In genomic region chr5:127030259-127031146, GRCh38 we compare ENCODE assay signal across 8 cellular contexts. TPM values are rescaled to one million over a fixed set of nuclear protein-coding genes. Genes with fewer than 3 reads are reported as not detected.
A peak's percentile ranks its signal among the peaks of the same experiment; 100 is the strongest.
DNase-seq lines count a peak whose midpoint lies in the region; ATAC-seq and TF ChIP-seq lines count a peak whose summit lies in the region.

A gene with protein sequence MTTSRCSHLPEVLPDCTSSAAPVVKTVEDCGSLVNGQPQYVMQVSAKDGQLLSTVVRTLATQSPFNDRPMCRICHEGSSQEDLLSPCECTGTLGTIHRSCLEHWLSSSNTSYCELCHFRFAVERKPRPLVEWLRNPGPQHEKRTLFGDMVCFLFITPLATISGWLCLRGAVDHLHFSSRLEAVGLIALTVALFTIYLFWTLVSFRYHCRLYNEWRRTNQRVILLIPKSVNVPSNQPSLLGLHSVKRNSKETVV (minus strand): TSS chr5:127030558. CDS start chr5:126918171, 112,387 bp downstream.

- no peaks in the 10 kb centered on the region for H3K9me3 ChIP-seq in colonic mucosa

- intact Hi-C loops in colonic mucosa (cut with DNase I), result no loop called here

- CTCF ChIA-PET in BJ (lab: Yijun Ruan, JAX), result interaction anchor here (0.6 to 1.4 kb wide), 6 partner anchors 10 to 295 kb away, joined by 3 to 4 read pairs (median 3); no protein-coding TSS in a partner anchor

- H3K27me3 ChIP-seq in BJ (ENCODE audit: control insufficient read depth, insufficient read depth, low read length) (no peaks in the 10 kb centered on the region), colonic mucosa (no peaks in the 10 kb centered on the region), layer of hippocampus (ENCODE audit: control insufficient read depth, insufficient read depth, low read length) (no peaks in the 10 kb centered on the region)

- POLR2A ChIA-PET in BJ (lab: Charles Lee), result no interaction called here

- H3K4me3 ChIP-seq in BJ (ENCODE audit: low read depth, low read length), result peak within 1 kb of the TSS; percentile 91
- peak within 1 kb of the TSS; percentile 84 for H3K4me3 ChIP-seq in colonic mucosa

- peak; percentile 72 for DNase-seq in BJ (ENCODE audit: low read depth)
- peak; percentile 84 for DNase-seq in GM19238 (ENCODE audit: insufficient read length, low spot score)
- DNase-seq in NCI-H524 (lab: John Stamatoyannopoulos, UW), result peak; percentile 83 to 95
- DNase-seq in activated CD4-positive, alpha-beta T cell treated with anti-CD3 and anti-CD28 coated beads for 48 hours, result peak; percentile 94
- DNase-seq in colonic mucosa, result peak; percentile 96
- peak; percentile 79 to 94 (median 84) for DNase-seq in stimulated activated CD4-positive, alpha-beta T cell treated with anti-CD3 and anti-CD28 coated beads, Interleukin-1b, Interleukin-23, amount 100 ng/mL, for 24 hours (ENCODE audit: low read depth in 4 of 4, low spot score in 1 of 4)

- H3K4me1 ChIP-seq in colonic mucosa, result no peaks in the 10 kb centered on the region

- H3K9ac ChIP-seq in colonic mucosa (ENCODE audit: low read depth in 2 of 2, low read length in 2 of 2), result peak within 1 kb of the TSS; percentile 93 to 98

- H3K36me3 ChIP-seq in BJ (ENCODE audit: control insufficient read depth, insufficient read depth, low read length) (no peaks in the 10 kb centered on the region), colonic mucosa (no peaks in the 10 kb centered on the region)

- ATAC-seq in HG03439 (IDR thresholded peaks at IDR 0.05; ENCODE audit: unreplicated experiment), result peak; percentile 97

- TF ChIP-seq CTCF in BJ (IDR thresholded peaks at IDR 0.05; ENCODE audit: insufficient read depth, low read depth, low read length) (peak; percentile 51), colonic mucosa (IDR thresholded peaks at IDR 0.05) (peak; percentile 17)

- peak within 1 kb of the TSS; percentile 94 for H3K27ac ChIP-seq in colonic mucosa
- peak within 1 kb of the TSS; percentile 81 for H3K27ac ChIP-seq in layer of hippocampus (ENCODE audit: low read depth, low read length)

RNA-seq across cellular contexts. Expression of the gene that starts here (rescaled TPM):
- polyA plus RNA-seq in BJ (2011; rRNA removed), result 8.6 TPM in 2 replicates
- 9.5 and 18.7 TPM in 2 replicates for polyA minus RNA-seq in BJ (2011; rRNA and poly(A)+ RNA removed)
- total RNA-seq in colonic mucosa, result 10 to 100 TPM; 32.5 to 33.7 TPM

Comparison
In these comparisons a context has a peak if more than half of its experiments do, and no peak if none do; other contexts are left out.
1. Peak in every context shown above with its lines: DNase-seq, ATAC-seq, H3K4me3 ChIP-seq and H3K27ac ChIP-seq.